In the genomic region with DNA sequence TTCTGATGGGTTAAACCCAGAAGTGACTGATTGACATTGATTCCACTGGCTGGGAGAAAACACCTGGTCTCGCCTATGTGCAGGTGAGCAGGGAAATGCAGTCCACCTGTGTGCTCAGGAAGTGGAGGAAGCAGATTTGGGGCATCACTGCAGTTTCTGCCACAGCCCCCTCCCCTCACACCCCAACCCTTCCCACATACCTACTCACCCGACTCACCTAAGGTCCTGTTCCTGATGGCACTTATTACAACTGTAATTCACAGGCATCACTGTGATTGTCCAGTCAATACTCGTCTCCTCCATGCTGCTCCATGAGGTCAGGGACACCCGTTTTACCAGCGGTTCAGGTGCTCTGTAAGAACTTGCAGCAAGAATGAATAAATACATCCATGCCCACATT, we compare ENCODE assay signal across 34 cellular contexts.
"Had no signal": no experiment of that assay in that cellular context is flagged by ENCODE, and none has a peak within 500 bp of the region (broad histone marks: within the 10 kb centered on the region; RNA-seq: fewer than 3 reads in every experiment).

No MANE protein-coding gene starts in this region.

- H3K9me3 ChIP-seq: MG63 had no signal

- H3K36me3 ChIP-seq: MG63 had no signal

- H3K4me3 ChIP-seq: MG63 had no signal

- H3K27me3 ChIP-seq: MG63 had no signal

- DNase-seq: Karpas-422, Kasumi-1, KBM-7, KG1, MG63, MV-4-11, NCI-H1048, NCI-H1092, NCI-H1092 treated with DMSO at 0.1 percent for 48 hours, NCI-H1105, NCI-H1105 treated with DMSO at 0.1 percent for 48 hours, NCI-H1417, NCI-H1436, NCI-H1436 treated with DMSO at 0.1 percent for 48 hours, NCI-H146, NCI-H1694, NCI-H1694 treated with DMSO at 0.1 percent for 48 hours, NCI-H187, NCI-H187 treated with DMSO at 0.1 percent for 48 hours, NCI-H1930, NCI-H2029, NCI-H2029 treated with DMSO at 0.1 percent for 48 hours, NCI-H2081, NCI-H2081 treated with DMSO at 0.1 percent for 48 hours, NCI-H2107, NCI-H2171, NCI-H2171 treated with DMSO at 0.1 percent for 48 hours, NCI-H2227 treated with DMSO at 0.1 percent for 48 hours, NCI-H226, NCI-H345, NCI-H446, NCI-H446 treated with DMSO at 0.1 percent for 48 hours, NCI-H510A, NCI-H510A treated with DMSO at 0.1 percent for 48 hours had no signal
